In the genomic region with DNA sequence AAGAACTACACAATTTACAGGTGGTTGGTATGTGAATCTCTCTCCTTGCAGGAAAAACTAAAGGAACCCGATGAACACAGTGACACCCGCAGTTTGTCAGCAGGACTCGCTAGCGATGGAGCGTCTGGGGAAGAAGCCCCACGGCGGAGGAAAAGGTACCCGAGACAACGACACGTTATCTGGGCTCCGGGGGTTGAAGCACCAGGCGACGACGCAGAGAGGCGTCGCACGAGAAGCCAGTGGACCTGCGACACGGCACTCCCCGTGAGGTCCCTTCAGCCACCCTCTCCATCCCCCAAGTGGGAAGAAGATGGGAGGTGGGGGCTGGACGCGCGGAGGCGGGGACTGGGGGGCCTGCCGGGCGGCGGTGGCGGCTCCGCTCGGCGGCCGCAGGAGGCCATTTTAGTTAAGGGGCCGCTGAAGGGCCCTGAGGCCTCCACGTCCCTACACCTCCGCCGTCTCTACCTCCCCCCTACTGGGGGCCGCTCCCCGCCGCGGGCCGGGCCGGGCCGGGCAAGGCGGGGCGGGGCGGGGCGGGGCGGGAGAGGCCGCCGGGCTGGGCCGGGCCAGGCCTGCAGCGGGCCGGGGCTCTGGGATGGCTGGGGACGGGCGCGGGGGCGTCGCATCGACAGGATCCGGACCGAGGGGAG, we compare ENCODE assay signal across 8 cellular contexts. TPM values are rescaled to one million over a fixed set of nuclear protein-coding genes. Genes with fewer than 3 reads are reported as not detected.
A peak's percentile ranks its signal among the peaks of the same experiment; 100 is the strongest.
DNase-seq lines count a peak whose midpoint lies in the region; FAIRE-seq and TF ChIP-seq lines count a peak whose summit lies in the region.

No MANE protein-coding gene starts in this region.

- peaks cover 16 to 18% of the 10 kb centered on the region in 2 experiments for H4K20me1 ChIP-seq in H1 (replicated peaks in 1 of 2; ENCODE audit: control insufficient read depth in 1 of 2, insufficient read depth in 2 of 2, low read length in 2 of 2)

- peak overlapping the region; percentile 84 for H4K5ac ChIP-seq in H1 (ENCODE audit: insufficient read length, low read depth, low read length)
- H4K5ac ChIP-seq in mesendoderm (ENCODE audit: low read length) = no peak overlapping the region

- TF ChIP-seq CTCF in HFF-Myc (IDR thresholded peaks at IDR 0.05; ENCODE audit: low read depth, low read length, missing control alignments) (no peak), H1 (IDR thresholded peaks at IDR 0.05; ENCODE audit: control extremely low read depth in 1 of 3, insufficient read depth in 1 of 3, low read depth in 1 of 3, low read length in 3 of 3) (no peak)

- H3K14ac ChIP-seq in H1 (ENCODE audit: insufficient read length) = no peak overlapping the region

- CTCF ChIA-PET in activated CD4-positive, alpha-beta memory T cell treated with anti-CD3 and anti-CD28 coated beads for 36 hours (lab: Charles Lee) = interaction anchor here (1.1 kb wide), 1 partner anchor 147 kb away, joined by 8 read pairs; no protein-coding TSS in a partner anchor
- CTCF ChIA-PET in H1 (lab: Charles Lee; ENCODE audit: partially characterized antibody) = no interaction called here

- FAIRE-seq in H1 (lab: Jason Lieb, UNC) = no peak

- H4K8ac ChIP-seq in H1 (ENCODE audit: extremely low read depth, insufficient read depth, low read length) (peak overlapping the region; percentile 93; the same call in 1 of the 2 replicates), mesendoderm (ENCODE audit: low read depth, low read length) (peak overlapping the region; percentile 98)

- H3K23me2 ChIP-seq in H1 (ENCODE audit: low read depth, low read length) = peaks cover 12% of the 10 kb centered on the region

- no peak overlapping the region for H2BK12ac ChIP-seq in H1 (ENCODE audit: low read depth, low read length)

- H4K91ac ChIP-seq in H1 (replicated peaks; ENCODE audit: insufficient read length, low read length) = peak overlapping the region; percentile 80

- H3K27me3 ChIP-seq in H1 (replicated peaks in 1 of 4; ENCODE audit: control insufficient read depth in 3 of 4, extremely low read depth in 1 of 4, insufficient read depth in 3 of 4, low read length in 3 of 4) (peaks cover 0 to 10% (median 8%) of the 10 kb centered on the region in 4 experiments; a peak in 5 of 7 replicates), mesendoderm (ENCODE audit: insufficient read depth, low read length, poor library complexity) (no peaks in the 10 kb centered on the region)

- peak overlapping the region; percentile 70 for H3K56ac ChIP-seq in H1 (replicated peaks; ENCODE audit: insufficient read length, low read depth, low read length)
- peak overlapping the region; percentile 96 for H3K56ac ChIP-seq in mesendoderm (ENCODE audit: low read length)

- intact Hi-C loops in activated CD4-positive, alpha-beta memory T cell treated with anti-CD3 and anti-CD28 coated beads for 36 hours (cut with micrococcal nuclease) = loop anchor here (1.0 to 2.0 kb wide), 11 partner anchors 19 to 997 kb away; a partner anchor contains a TSS

- DNase-seq in DMS53 (lab: John Stamatoyannopoulos, UW) (peak; percentile 50), DMS53 treated with DMSO at 0.1 percent for 48 hours (lab: John Stamatoyannopoulos, UW; ENCODE audit: unreplicated experiment) (no peak), HFF-Myc (ENCODE audit: extremely low read depth, low read depth) (no peak), NCI-H1048 (lab: John Stamatoyannopoulos, UW) (peak; percentile 33), H1 (ENCODE audit: low read depth in 1 of 2, low spot score in 2 of 2) (peak in 1 of 2 experiments; percentile 79), mesendoderm (peak; percentile 85)
- peak; percentile 61 for DNase-seq in activated CD4-positive, alpha-beta memory T cell treated with anti-CD3 and anti-CD28 coated beads for 36 hours
- DNase-seq in stimulated activated CD8-positive, alpha-beta memory T cell treated with anti-CD3 and anti-CD28 coated beads, Interleukin-2, amount 100 ng/mL, for 1 hour (ENCODE audit: low read depth in 2 of 2) = peak; percentile 10 to 13

- peak overlapping the region; percentile 92 for H3K4me3 Mint-ChIP-seq in activated CD4-positive, alpha-beta memory T cell treated with anti-CD3 and anti-CD28 coated beads for 36 hours

- no peak overlapping the region for H2BK20ac ChIP-seq in H1 (ENCODE audit: low read length)

- H3K9me3 Mint-ChIP-seq in activated CD4-positive, alpha-beta memory T cell treated with anti-CD3 and anti-CD28 coated beads for 36 hours = no peaks in the 10 kb centered on the region

- no peak for TF ChIP-seq POLR2A in H1 (IDR thresholded peaks at IDR 0.05; ENCODE audit: control extremely low read depth in 1 of 2, low read depth in 2 of 2, low read length in 2 of 2)

- TF ChIP-seq RAD21 in H1 (IDR thresholded peaks at IDR 0.05 in 1 of 2, conservative IDR thresholded peaks at IDR 0.05 in 1 of 2; ENCODE audit: low read depth in 2 of 2, low read length in 2 of 2) = no peak

- POLR2A ChIA-PET in activated CD4-positive, alpha-beta memory T cell treated with anti-CD3 and anti-CD28 coated beads for 36 hours (lab: Charles Lee) = interaction anchor here (0.6 to 1.1 kb wide), 6 partner anchors 9 to 141 kb away, joined by 3 to 9 read pairs (median 4); a partner anchor contains a TSS
- POLR2A ChIA-PET in H1 (lab: Charles Lee; ENCODE audit: partially characterized antibody) = no interaction called here

- peaks cover 2 to 10% (median 4%) of the 10 kb centered on the region in 4 experiments; a peak in 6 of 7 replicates for H3K4me1 ChIP-seq in H1 (replicated peaks in 1 of 4; ENCODE audit: control insufficient read depth in 3 of 4, insufficient read depth in 4 of 4, low read length in 3 of 4)
- peaks cover 6% of the 10 kb centered on the region for H3K4me1 ChIP-seq in mesendoderm (ENCODE audit: control insufficient read depth, low read depth, low read length)

- WGBS in H1 (ENCODE audit: extremely low coverage in 1 of 2, insufficient coverage in 1 of 2, insufficient read length in 1 of 2, insufficient replicate concordance in 2 of 2, low coverage in 1 of 2, low lambda C conversion rate in 2 of 2, missing lambda C conversion rate in 1 of 2), 2 experiments = 2% methylated on average over 34 of the region's 61 CpGs; no CpG with 5 or more reads in 1 of the 2 experiments
- WGBS in mesendoderm (ENCODE audit: extremely low coverage, insufficient coverage, low lambda C conversion rate) = no CpG with 5 or more reads among the region's 61 CpGs

- H3K36me3 ChIP-seq in H1 (ENCODE audit: control insufficient read depth in 2 of 4, insufficient read depth in 4 of 4, low read length in 3 of 4) (peaks cover 0 to 3% (median 0%) of the 10 kb centered on the region in 4 experiments; a peak in 1 of 8 replicates), mesendoderm (ENCODE audit: control insufficient read depth, insufficient read depth, low read length) (no peaks in the 10 kb centered on the region)

- H2AK5ac ChIP-seq in H1 (ENCODE audit: low read depth, low read length) = no peak overlapping the region
- no peak overlapping the region for H2AK5ac ChIP-seq in mesendoderm (ENCODE audit: low read length)

- H3K4me1 Mint-ChIP-seq in activated CD4-positive, alpha-beta memory T cell treated with anti-CD3 and anti-CD28 coated beads for 36 hours (ENCODE audit: low read depth) = peaks cover 42% of the 10 kb centered on the region

- peak overlapping the region; percentile 98 for H3K27ac Mint-ChIP-seq in activated CD4-positive, alpha-beta memory T cell treated with anti-CD3 and anti-CD28 coated beads for 36 hours

- TF ChIP-seq EP300 in H1 (IDR thresholded peaks at IDR 0.05; ENCODE audit: borderline replicate concordance in 1 of 2, low read depth in 2 of 2, low read length in 2 of 2) = no peak

- H3K79me1 ChIP-seq in H1 (ENCODE audit: low read depth, low read length) = no peaks in the 10 kb centered on the region; the same call in 1 of the 2 replicates
- peaks cover 7% of the 10 kb centered on the region for H3K79me1 ChIP-seq in mesendoderm (ENCODE audit: low read length)

- no peak overlapping the region for H2BK120ac ChIP-seq in H1 (replicated peaks; ENCODE audit: low read depth, low read length)
- peak overlapping the region; percentile 13 for H2BK120ac ChIP-seq in mesendoderm (ENCODE audit: low read depth, low read length)

- peak overlapping the region; percentile 90 to 94 for H3K4me2 ChIP-seq in H1 (ENCODE audit: insufficient read depth in 1 of 2, low read depth in 2 of 2, low read length in 2 of 2)
- H3K4me2 ChIP-seq in mesendoderm (ENCODE audit: low read length) = peak overlapping the region; percentile 57

- H3K4ac ChIP-seq in H1 (replicated peaks; ENCODE audit: insufficient read length, low read depth, low read length) (no peak overlapping the region), mesendoderm (ENCODE audit: low read depth, low read length) (peak overlapping the region; percentile 94)

- no peaks in the 10 kb centered on the region for H3K9me3 ChIP-seq in H1 (ENCODE audit: insufficient read depth in 2 of 2, low read depth in 1 of 2, low read length in 1 of 2)

- H3K23ac ChIP-seq in H1 (ENCODE audit: insufficient read length) = no peak overlapping the region
- H3K23ac ChIP-seq in mesendoderm (ENCODE audit: low read length) = no peak overlapping the region

- H2BK5ac ChIP-seq in H1 (ENCODE audit: low read depth, low read length) = peak overlapping the region; percentile 66; the same call in 1 of the 2 replicates
- no peak overlapping the region for H2BK5ac ChIP-seq in mesendoderm (ENCODE audit: low read length)

- H3K27ac ChIP-seq in H1 (ENCODE audit: low read depth, low read length) (peak overlapping the region; percentile 85), mesendoderm (ENCODE audit: low read depth, low read length) (peak overlapping the region; percentile 86)

- no peak overlapping the region for H2AFZ ChIP-seq in H1 (ENCODE audit: low read length)

- H2BK15ac ChIP-seq in H1 (ENCODE audit: low read length) (no peak overlapping the region), mesendoderm (replicated peaks; ENCODE audit: low read depth) (no peak overlapping the region)

- H3K27me3 Mint-ChIP-seq in activated CD4-positive, alpha-beta memory T cell treated with anti-CD3 and anti-CD28 coated beads for 36 hours = no peaks in the 10 kb centered on the region

- H3K9ac ChIP-seq in H1 (replicated peaks in 1 of 4; ENCODE audit: extremely low read depth in 1 of 4, low read depth in 3 of 4, low read length in 3 of 4) (peak overlapping the region; percentile 51 to 89 (median 86)), mesendoderm (ENCODE audit: low read length) (peak overlapping the region; percentile 91)

- peaks cover 0 to 50% of the 10 kb centered on the region in 2 experiments; a peak in 3 of 4 replicates for H3K79me2 ChIP-seq in H1 (ENCODE audit: control insufficient read depth in 1 of 2, insufficient read depth in 2 of 2, low read length in 2 of 2)
- H3K79me2 ChIP-seq in mesendoderm (ENCODE audit: control insufficient read depth, insufficient read depth, low read length) = peaks cover 34% of the 10 kb centered on the region

- H3K18ac ChIP-seq in H1 (ENCODE audit: extremely low read depth, low read length) (peak overlapping the region; percentile 54; the same call in 1 of the 2 replicates), mesendoderm (ENCODE audit: low read length) (peak overlapping the region; percentile 98)

- peaks cover 23% of the 10 kb centered on the region for H3K36me3 Mint-ChIP-seq in activated CD4-positive, alpha-beta memory T cell treated with anti-CD3 and anti-CD28 coated beads for 36 hours

- H3K4me3 ChIP-seq in HFF-Myc (replicated peaks; ENCODE audit: low read depth, low read length) (peak overlapping the region; percentile 65), H1 (ENCODE audit: extremely low read depth in 1 of 4, insufficient read depth in 2 of 4, low read depth in 3 of 4, low read length in 4 of 4) (peak overlapping the region; percentile 91 to 100 (median 95)), mesendoderm (ENCODE audit: low read length) (peak overlapping the region; percentile 77)

RNA-seq across cellular contexts. Expression of a gene that starts 0.9 kb away (rescaled TPM):
- total RNA-seq in activated CD4-positive, alpha-beta memory T cell treated with anti-CD3 and anti-CD28 coated beads for 36 hours = 10 to 100 TPM; 58.1 to 61.1 TPM
- 66.2 and 68.8 TPM in 2 replicates for total RNA-seq in H1 (2021; fragmentation: NEBNext Ultra II Directional; extraction: Animal tissue kit (Norgen Biotek cat#: 25700))
- polyA plus RNA-seq in H1 (2011; rRNA removed) = 85.6 and 92.7 TPM in 2 replicates
- polyA plus RNA-seq in H1 (2011; cell fraction: cytosol; rRNA removed) = 65.6 TPM
- polyA plus RNA-seq in H1 (2011; cell fraction: nucleus; rRNA removed) = 153 TPM
- 32.8 to 53.6 TPM (median 40.0 TPM) in 4 replicates for polyA plus RNA-seq in H1 (2012, experiment 1 of 2)
- polyA plus RNA-seq in H1 (2012, experiment 2 of 2) = 3.5 TPM
- polyA plus RNA-seq in H1 (2013, experiment 1 of 2) = 49.9 TPM
- polyA plus RNA-seq in H1 (2013, experiment 2 of 2) = 51.6 TPM
- 317 and 380 TPM in 2 replicates for polyA minus RNA-seq in H1 (2011; rRNA and poly(A)+ RNA removed)
- 67.5 TPM for polyA minus RNA-seq in H1 (2011; cell fraction: cytosol; rRNA and poly(A)+ RNA removed)
- 193 TPM for polyA minus RNA-seq in H1 (2011; cell fraction: nucleus; rRNA and poly(A)+ RNA removed)
- 73.2 TPM for polyA plus RNA-seq in mesendoderm (2013, experiment 1 of 2)
- 69.8 TPM for polyA plus RNA-seq in mesendoderm (2013, experiment 2 of 2)

Comparison
In these comparisons a context has a peak if more than half of its experiments do, and no peak if none do; other contexts are left out.
1. DNase-seq: peak in DMS53 (single experiment), NCI-H1048 (single experiment), activated CD4-positive, alpha-beta memory T cell treated with anti-CD3 and anti-CD28 coated beads for 36 hours (single experiment), mesendoderm (single experiment) and stimulated activated CD8-positive, alpha-beta memory T cell treated with anti-CD3 and anti-CD28 coated beads, Interleukin-2, amount 100 ng/mL, for 1 hour (2 of 2); none in DMS53 treated with DMSO at 0.1 percent for 48 hours (single experiment) and HFF-Myc (single experiment).
2. Peak in every context shown above with its lines, with median percentiles within 50 percentile points of each other: H3K4me3 ChIP-seq.